Comparison of ENCODE assay signal across 13 cellular contexts in genomic region chr7:8277394-8277982, GRCh38. TPM values are rescaled to one million over a fixed set of nuclear protein-coding genes. Genes with fewer than 3 reads are reported as not detected.
DNase-seq lines count a peak whose midpoint lies in the region; ATAC-seq and TF ChIP-seq lines count a peak whose summit lies in the region.
"Had no signal": no experiment of that assay in that cellular context is flagged by ENCODE, and none has a peak within 500 bp of the region (broad histone marks: within the 10 kb centered on the region; RNA-seq: fewer than 3 reads in every experiment).

No MANE protein-coding gene starts in this region.

- H3K27ac ChIP-seq in C4-2B (no peak overlapping the region), OCI-LY3 (ENCODE audit: low read length) (no peak overlapping the region), foreskin keratinocyte (no peak overlapping the region)
- H3K27ac ChIP-seq: thoracic aorta had no signal

- no peaks in the 10 kb centered on the region for H3K36me3 Mint-ChIP-seq in T-helper 2 cell treated with Interferon-gamma antibody and Interleukin-4, amounts not matched to agents 5 μg/mL and 100 μg/mL, for 36 hours (ENCODE audit: low read depth)

- H3K27me3 ChIP-seq in H7 (ENCODE audit: control insufficient read depth, insufficient read depth, low read length) (no peaks in the 10 kb centered on the region), OCI-LY3 (ENCODE audit: low read depth, low read length) (no peaks in the 10 kb centered on the region), foreskin keratinocyte (no peaks in the 10 kb centered on the region)

- ATAC-seq in foreskin keratinocyte: peak; percentile 49
- no peak for ATAC-seq in HG03432 (IDR thresholded peaks at IDR 0.05; ENCODE audit: unreplicated experiment)

- H3K36me3 ChIP-seq in H7 (replicated peaks; ENCODE audit: control insufficient read depth, insufficient read depth, low read length) (no peaks in the 10 kb centered on the region), OCI-LY3 (replicated peaks; ENCODE audit: low read depth, low read length) (no peaks in the 10 kb centered on the region)
- H3K36me3 ChIP-seq: thoracic aorta had no signal

- no peaks in the 10 kb centered on the region for H4K20me1 ChIP-seq in OCI-LY3 (ENCODE audit: insufficient read depth, low read length)

- no peak overlapping the region for H3K9ac ChIP-seq in OCI-LY3 (ENCODE audit: low read length)

- H3K4me3 ChIP-seq in H7 (ENCODE audit: insufficient read depth, low read depth, low read length): no peak overlapping the region
- no peak overlapping the region for H3K4me3 ChIP-seq in OCI-LY3 (ENCODE audit: low read length)
- H3K4me3 ChIP-seq: thoracic aorta had no signal

- peak; percentile 66 for DNase-seq in H7
- no peak for DNase-seq in foreskin keratinocyte
- no peak for DNase-seq in central memory CD4-positive, alpha-beta T cell
- DNase-seq in T-helper 2 cell treated with Interferon-gamma antibody and Interleukin-4, amounts not matched to agents 5 μg/mL and 100 μg/mL, for 36 hours (ENCODE audit: low spot score): no peak
- no peak for DNase-seq in NCI-H774 (lab: John Stamatoyannopoulos, UW)
- DNase-seq: activated CD4-positive, alpha-beta T cell treated with anti-CD3 and anti-CD28 coated beads for 4 hours; aorta; foreskin fibroblast; NCI-H524 had no signal

- no peaks in the 10 kb centered on the region for H3K9me3 ChIP-seq in OCI-LY3 (ENCODE audit: insufficient read depth, low read length)
- H3K9me3 ChIP-seq: thoracic aorta had no signal

- no peaks in the 10 kb centered on the region for H3K4me1 ChIP-seq in OCI-LY3 (ENCODE audit: low read length)
- H3K4me1 ChIP-seq in foreskin keratinocyte: no peaks in the 10 kb centered on the region

- H3K4me3 Mint-ChIP-seq in T-helper 2 cell treated with Interferon-gamma antibody and Interleukin-4, amounts not matched to agents 5 μg/mL and 100 μg/mL, for 36 hours: no peak overlapping the region

- H3K9me3 Mint-ChIP-seq in T-helper 2 cell treated with Interferon-gamma antibody and Interleukin-4, amounts not matched to agents 5 μg/mL and 100 μg/mL, for 36 hours: no peaks in the 10 kb centered on the region

- H3K4me1 Mint-ChIP-seq in T-helper 2 cell treated with Interferon-gamma antibody and Interleukin-4, amounts not matched to agents 5 μg/mL and 100 μg/mL, for 36 hours (ENCODE audit: low read depth): no peaks in the 10 kb centered on the region

- H3K27me3 Mint-ChIP-seq in T-helper 2 cell treated with Interferon-gamma antibody and Interleukin-4, amounts not matched to agents 5 μg/mL and 100 μg/mL, for 36 hours (ENCODE audit: low read depth): peaks cover 11% of the 10 kb centered on the region

- TF ChIP-seq CTCF in C4-2B (conservative IDR thresholded peaks at IDR 0.05): peak; percentile 72
- peak; percentile 47 for TF ChIP-seq CTCF in OCI-LY3 (IDR thresholded peaks at IDR 0.05; ENCODE audit: low read depth, low read length)
- TF ChIP-seq CTCF in foreskin keratinocyte (conservative IDR thresholded peaks at IDR 0.05): peak; percentile 47

- no peak overlapping the region for H3K27ac Mint-ChIP-seq in T-helper 2 cell treated with Interferon-gamma antibody and Interleukin-4, amounts not matched to agents 5 μg/mL and 100 μg/mL, for 36 hours

- no peak overlapping the region for H3K4me2 ChIP-seq in OCI-LY3 (ENCODE audit: low read length)

- H2AFZ ChIP-seq in OCI-LY3 (ENCODE audit: low read depth, low read length): no peak overlapping the region

- H3K79me2 ChIP-seq in OCI-LY3 (ENCODE audit: low read length): no peaks in the 10 kb centered on the region

RNA-seq across cellular contexts. Expression of gene ICA1, which starts 15.5 kb away (rescaled TPM):
- 5.4 and 11.8 TPM in 2 replicates for total RNA-seq in H7 (2014; rRNA removed; shearing (Covaris generic))
- total RNA-seq in foreskin keratinocyte: 1.5 and 4.2 TPM in 2 replicates
- 1.4 and 2.6 TPM in 2 replicates for polyA plus RNA-seq in foreskin keratinocyte
